In genomic region chr10:131089150-131089549, GRCh38 we compare ENCODE assay signal across 27 cellular contexts.
"Had no signal": no experiment of that assay in that cellular context is flagged by ENCODE, and none has a peak within 500 bp of the region (broad histone marks: within the 10 kb centered on the region; RNA-seq: fewer than 3 reads in every experiment).

No MANE protein-coding gene starts in this region.

- H3K27me3 Mint-ChIP-seq: activated B cell treated with CpG ODN at 0.5 μM for 24 hours; activated CD4-positive, alpha-beta memory T cell treated with anti-CD3 and anti-CD28 coated beads for 36 hours; activated CD4-positive, alpha-beta T cell treated with anti-CD3 and anti-CD28 coated beads, Interleukin-2, amount 10 ng/mL, durations not matched to agents 7 days and 5 days; activated naive CD8-positive, alpha-beta T cell treated with anti-CD3 and anti-CD28 coated beads, Interleukin-2, amount 10 ng/mL, durations not matched to agents 7 days and 5 days; activated T-helper 17 cell treated with anti-CD3 and anti-CD28 coated beads, Interleukin-2, amount 50 U/mL, for 72 hours had no signal

- H3K27ac ChIP-seq: adrenal gland, Peyer's patch had no signal

- ATAC-seq: activated T-helper 17 cell treated with anti-CD3 and anti-CD28 coated beads, Interleukin-2, amount 50 U/mL, for 72 hours; T-helper 17 cell had no signal

- H3K9me3 ChIP-seq: adrenal gland, MG63, Peyer's patch had no signal

- H3K36me3 Mint-ChIP-seq: activated CD4-positive, alpha-beta memory T cell treated with anti-CD3 and anti-CD28 coated beads for 36 hours; activated naive CD8-positive, alpha-beta T cell treated with anti-CD3 and anti-CD28 coated beads, Interleukin-2, amount 10 ng/mL, durations not matched to agents 7 days and 5 days had no signal

- DNase-seq: activated B cell treated with CpG ODN at 0.5 μM for 24 hours; activated CD4-positive, alpha-beta memory T cell treated with anti-CD3 and anti-CD28 coated beads for 36 hours; activated CD4-positive, alpha-beta T cell treated with anti-CD3 and anti-CD28 coated beads, Interleukin-2, amount 10 ng/mL, durations not matched to agents 7 days and 5 days; activated CD8-positive, alpha-beta memory T cell treated with anti-CD3 and anti-CD28 coated beads for 24 hours; activated gamma-delta T cell; activated naive CD4-positive, alpha-beta T cell treated with anti-CD3 and anti-CD28 coated beads, Interleukin-2, amount 50 U/mL, for 16 hours; activated naive CD8-positive, alpha-beta T cell treated with anti-CD3 and anti-CD28 coated beads, Interleukin-2, amount 10 ng/mL, durations not matched to agents 7 days and 5 days; activated T-cell treated with anti-CD3 and anti-CD28 coated beads for 4 hours; activated T-cell treated with anti-CD3 and anti-CD28 coated beads, Interleukin-2, amount 50 U/mL, for 48 hours; adrenal gland; anterior cingulate cortex; caudate nucleus; KG1; MG63; NCI-H1105; NCI-H1436 treated with DMSO at 0.1 percent for 48 hours; NCI-H187; NCI-H2081; NCI-H510A treated with DMSO at 0.1 percent for 48 hours; NCI-H69; NK-92 treated with Interleukin-12 subunit alpha and Interleukin-12 subunit beta, amount 100 ng/mL, for 24 hours; OCI-M1; Peyer's patch; SHP77 treated with DMSO at 0.1 percent for 48 hours; T-helper 17 cell; T-helper 9 cell had no signal

- H3K36me3 ChIP-seq: adrenal gland, MG63, Peyer's patch had no signal

- H3K4me3 ChIP-seq: adrenal gland, MG63, Peyer's patch had no signal

- H3K4me3 Mint-ChIP-seq: activated B cell treated with CpG ODN at 0.5 μM for 24 hours; activated CD4-positive, alpha-beta memory T cell treated with anti-CD3 and anti-CD28 coated beads for 36 hours; activated CD4-positive, alpha-beta T cell treated with anti-CD3 and anti-CD28 coated beads, Interleukin-2, amount 10 ng/mL, durations not matched to agents 7 days and 5 days; activated naive CD8-positive, alpha-beta T cell treated with anti-CD3 and anti-CD28 coated beads, Interleukin-2, amount 10 ng/mL, durations not matched to agents 7 days and 5 days; activated T-helper 17 cell treated with anti-CD3 and anti-CD28 coated beads, Interleukin-2, amount 50 U/mL, for 72 hours; T-helper 17 cell had no signal

- H3K27me3 ChIP-seq: adrenal gland, MG63, Peyer's patch had no signal

- H3K4me1 ChIP-seq: adrenal gland, Peyer's patch had no signal

- H3K9me3 Mint-ChIP-seq: activated B cell treated with CpG ODN at 0.5 μM for 24 hours; activated CD4-positive, alpha-beta T cell treated with anti-CD3 and anti-CD28 coated beads, Interleukin-2, amount 10 ng/mL, durations not matched to agents 7 days and 5 days; activated naive CD8-positive, alpha-beta T cell treated with anti-CD3 and anti-CD28 coated beads, Interleukin-2, amount 10 ng/mL, durations not matched to agents 7 days and 5 days; activated T-helper 17 cell treated with anti-CD3 and anti-CD28 coated beads, Interleukin-2, amount 50 U/mL, for 72 hours had no signal

- H3K27ac Mint-ChIP-seq: activated B cell treated with CpG ODN at 0.5 μM for 24 hours; activated CD4-positive, alpha-beta memory T cell treated with anti-CD3 and anti-CD28 coated beads for 36 hours; activated CD4-positive, alpha-beta T cell treated with anti-CD3 and anti-CD28 coated beads, Interleukin-2, amount 10 ng/mL, durations not matched to agents 7 days and 5 days; activated naive CD8-positive, alpha-beta T cell treated with anti-CD3 and anti-CD28 coated beads, Interleukin-2, amount 10 ng/mL, durations not matched to agents 7 days and 5 days; activated T-helper 17 cell treated with anti-CD3 and anti-CD28 coated beads, Interleukin-2, amount 50 U/mL, for 72 hours; T-helper 17 cell had no signal

- H3K4me1 Mint-ChIP-seq: activated B cell treated with CpG ODN at 0.5 μM for 24 hours; activated T-helper 17 cell treated with anti-CD3 and anti-CD28 coated beads, Interleukin-2, amount 50 U/mL, for 72 hours; T-helper 17 cell had no signal
